8 cellular contexts compared by ENCODE assay signal in the genomic region with DNA sequence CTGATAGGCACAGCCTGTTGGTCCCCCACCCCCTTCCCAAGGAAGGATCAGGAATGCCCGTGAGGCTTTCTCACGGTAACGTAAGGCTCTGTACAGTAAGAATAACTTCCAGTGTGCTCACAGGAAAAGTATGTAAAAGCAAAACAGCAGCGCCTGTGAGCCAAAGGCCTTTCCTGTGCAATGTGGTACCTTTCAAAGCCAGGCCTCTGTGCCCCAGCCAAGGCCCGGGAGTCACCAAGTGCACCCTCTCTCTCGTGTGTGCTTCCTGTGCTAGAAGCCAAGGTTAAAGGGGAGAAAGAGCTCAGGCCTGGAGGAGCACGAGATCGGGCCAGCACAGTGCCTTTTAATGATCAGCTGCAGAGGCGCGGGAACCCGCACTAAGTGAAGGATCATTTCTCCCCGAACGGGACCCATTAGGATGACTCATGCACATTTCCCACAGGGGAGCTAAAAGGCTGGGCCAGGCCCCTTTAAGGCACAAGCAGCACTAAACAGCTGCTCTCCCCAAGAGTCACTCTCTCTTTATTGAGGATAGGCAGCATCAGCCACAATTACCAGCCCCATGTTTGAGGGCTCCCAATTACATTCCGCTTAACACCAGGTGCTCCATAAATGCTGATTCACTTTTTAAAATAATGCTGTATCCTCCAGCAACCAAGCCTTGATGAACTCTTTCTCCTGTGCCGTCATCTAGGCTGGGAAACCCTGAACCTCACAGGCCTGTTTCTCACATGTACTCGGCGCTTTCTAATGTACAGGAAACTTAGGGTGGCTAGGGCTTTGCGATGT. TPM values are rescaled to one million over a fixed set of nuclear protein-coding genes. Genes with fewer than 3 reads are reported as not detected.
DNase-seq lines count a peak whose midpoint lies in the region; ATAC-seq and TF ChIP-seq lines count a peak whose summit lies in the region.

No MANE protein-coding gene starts in this region.

- no peak; the same call in 1 of the 2 replicates for TF ChIP-seq RAD21 in HCT116 (IDR thresholded peaks at IDR 0.05; ENCODE audit: low read depth)

- TF ChIP-seq POLR2A in HCT116 (IDR thresholded peaks at IDR 0.05; ENCODE audit: borderline replicate concordance, extremely low read depth, insufficient read depth, insufficient read length), result no peak

- BruUV-seq in HCT116 (replicated peaks; lab: Mats Ljungman, UMichigan), result no TSS peak
- no TSS peak for BruUV-seq in PC-3 (replicated peaks; lab: Mats Ljungman, UMichigan)

- intact Hi-C loops in HCT116 (cut with micrococcal nuclease), result no loop called here
- intact Hi-C loops in PC-3 (cut with micrococcal nuclease), result no loop called here

- RAD21 ChIA-PET in HCT116 (lab: Charles Lee; ENCODE audit: low non-redundant PET in 1 of 2, low total read pairs in 2 of 2, uncharacterized antibody in 2 of 2, unreplicated experiment in 2 of 2), result interaction anchor here in 1 of 2 experiments (0.9 to 1.0 kb wide), 2 partner anchors 10 to 113 kb away, joined by 3 read pairs; no protein-coding TSS in a partner anchor

- H3K27ac ChIP-seq in HCT116 (ENCODE audit: low read depth, low read length) (peak overlapping the region; percentile 67), PC-3 (ENCODE audit: low read length) (peak overlapping the region; percentile 98)

- no peaks in the 10 kb centered on the region for H3K36me3 ChIP-seq in HCT116 (ENCODE audit: control insufficient read depth in 1 of 2, insufficient read depth in 2 of 2, low read length in 2 of 2)
- peaks cover 11% of the 10 kb centered on the region; the same call in 1 of the 2 replicates for H3K36me3 ChIP-seq in PC-3 (ENCODE audit: low read depth, low read length)

- H2AFZ ChIP-seq in HCT116 (ENCODE audit: low read depth, low read length, poor library complexity, severe bottlenecking), result no peak overlapping the region
- H2AFZ ChIP-seq in PC-3 (ENCODE audit: low read length), result no peak overlapping the region

- H4K20me1 ChIP-seq in HCT116 (ENCODE audit: insufficient read depth) (0 out of 2 replicates have a peak, but pooled peaks cover 2% of the 10 kb centered on the region), PC-3 (ENCODE audit: low read length) (peaks cover 7% of the 10 kb centered on the region; the same call in 1 of the 2 replicates)

- H3K79me2 ChIP-seq in HCT116 (ENCODE audit: insufficient read depth, low read length), result peaks cover 96% of the 10 kb centered on the region
- H3K79me2 ChIP-seq in PC-3 (ENCODE audit: low read length), result peaks cover 100% of the 10 kb centered on the region

- H3F3A ChIP-seq in PC-3 (ENCODE audit: low read length, unreplicated experiment), result no peaks in the 10 kb centered on the region

- no peaks in the 10 kb centered on the region for H3K9me3 ChIP-seq in HCT116 (ENCODE audit: control insufficient read depth in 1 of 2, insufficient read depth in 1 of 2, low read depth in 1 of 2, low read length in 2 of 2)
- H3K9me3 ChIP-seq in PC-3 (ENCODE audit: low read length), result no peaks in the 10 kb centered on the region

- H3K4me1 ChIP-seq in HCT116 (ENCODE audit: control insufficient read depth in 1 of 2, insufficient read depth in 2 of 2, low read length in 2 of 2) (peaks cover 57 to 63% of the 10 kb centered on the region in 2 experiments), PC-3 (ENCODE audit: insufficient read depth, low read length) (peaks cover 74% of the 10 kb centered on the region)

- DNase-seq in HCT116 (ENCODE audit: low read depth, low spot score) (no peak), PC-3 (peak; percentile 82), fibroblast of pulmonary artery (ENCODE audit: low read depth) (peak; percentile 93), pulmonary artery endothelial cell (ENCODE audit: low read depth, low spot score) (peak; percentile 97)
- DNase-seq in activated CD4-positive, alpha-beta T cell treated with anti-CD3 and anti-CD28 coated beads, Interleukin-2, amount 50 U/mL, for 1 hour, result no peak

- H3K4me3 ChIP-seq in HCT116 (replicated peaks in 1 of 2; ENCODE audit: low read depth in 1 of 2, low read length in 2 of 2), result peak overlapping the region in 1 of 2 experiments; percentile 27; a peak in 2 of 4 replicates
- peak overlapping the region; percentile 50; the same call in 1 of the 2 replicates for H3K4me3 ChIP-seq in PC-3 (ENCODE audit: low read length)
- H3K4me3 ChIP-seq in fibroblast of pulmonary artery (replicated peaks; ENCODE audit: low read depth, low read length), result no peak overlapping the region

- H3K27me3 ChIP-seq in HCT116 (ENCODE audit: insufficient read depth, low read length) (no peaks in the 10 kb centered on the region), PC-3 (ENCODE audit: low read length) (no peaks in the 10 kb centered on the region)

- H3K9ac ChIP-seq in HCT116 (ENCODE audit: low read length) (peak overlapping the region; percentile 51), PC-3 (ENCODE audit: low read length) (peak overlapping the region; percentile 73)

- CTCF ChIA-PET in HCT116 (lab: Charles Lee) (interaction anchor here (0.7 kb wide), 1 partner anchor 113 kb away, joined by 3 read pairs; no protein-coding TSS in a partner anchor), PC-3 (lab: Charles Lee) (no interaction called here)

- ATAC-seq in HCT116 (peak; percentile 79), PC-3 (peak; percentile 65), HG02938 (IDR thresholded peaks at IDR 0.05; ENCODE audit: unreplicated experiment) (no peak), GM18858 (IDR thresholded peaks at IDR 0.05; ENCODE audit: unreplicated experiment) (no peak), HG02840 (IDR thresholded peaks at IDR 0.05; ENCODE audit: low FRiP score, unreplicated experiment) (no peak)

- POLR2A ChIA-PET in HCT116 (lab: Charles Lee) (interaction anchor here (2.1 kb wide), 1 partner anchor 8 kb away, joined by 4 read pairs; no protein-coding TSS in a partner anchor), PC-3 (lab: Charles Lee; ENCODE audit: unreplicated experiment) (no interaction called here)

- TF ChIP-seq CTCF in HCT116 (IDR thresholded peaks at IDR 0.05 in 2 of 3, conservative IDR thresholded peaks at IDR 0.05 in 1 of 3; ENCODE audit: borderline replicate concordance in 1 of 3, insufficient read depth in 1 of 3, low read depth in 2 of 3, low read length in 2 of 3) (no peak), PC-3 (conservative IDR thresholded peaks at IDR 0.05; ENCODE audit: low read depth, low read length) (no peak), fibroblast of pulmonary artery (IDR thresholded peaks at IDR 0.05; ENCODE audit: low read length, missing control alignments) (no peak)

- peak overlapping the region; percentile 71 for H3K4me2 ChIP-seq in HCT116 (ENCODE audit: low read length)
- peak overlapping the region; percentile 74 for H3K4me2 ChIP-seq in PC-3 (ENCODE audit: low read length)

- H3K9me2 ChIP-seq in HCT116 (ENCODE audit: insufficient read depth) (no peaks in the 10 kb centered on the region), PC-3 (replicated peaks; ENCODE audit: low read length) (no peaks in the 10 kb centered on the region)

TF ChIP-seq in HCT116, 20 proteins besides CTCF, POLR2A, EP300 and RAD21:
- peak; percentile 54; the same call in 1 of the 2 replicates for TF ChIP-seq FOSL1 (IDR thresholded peaks at IDR 0.05; ENCODE audit: low read depth)
- peak; percentile 33; the same call in 1 of the 2 replicates for TF ChIP-seq MAX (IDR thresholded peaks at IDR 0.05)
- TF ChIP-seq ELF1 (IDR thresholded peaks at IDR 0.05; ENCODE audit: borderline replicate concordance, low read depth), result no peak

RNA-seq across cellular contexts. Expression of gene SHB, which starts 42.8 kb away (rescaled TPM):
- total RNA-seq in HCT116 (2021; ENCODE audit: unreplicated experiment) (28.7 TPM), PC-3 (2014; rRNA removed) (56.4 and 77.1 TPM in 2 replicates), pulmonary artery endothelial cell (17.3 and 20.2 TPM in 2 replicates)
- 27.3 and 30.7 TPM in 2 replicates for polyA plus RNA-seq in HCT116 (2012)

Comparison
In these comparisons a context has a peak if more than half of its experiments do, and no peak if none do; other contexts are left out.
1. ATAC-seq: peak in HCT116 (single experiment) and PC-3 (single experiment); none in HG02938 (single experiment), GM18858 (single experiment) and HG02840 (single experiment).
2. DNase-seq: peak in PC-3 (single experiment), fibroblast of pulmonary artery (single experiment) and pulmonary artery endothelial cell (single experiment); none in HCT116 (single experiment) and activated CD4-positive, alpha-beta T cell treated with anti-CD3 and anti-CD28 coated beads, Interleukin-2, amount 50 U/mL, for 1 hour (single experiment).